Comparison of ENCODE assay signal across 38 cellular contexts in the genomic region with DNA sequence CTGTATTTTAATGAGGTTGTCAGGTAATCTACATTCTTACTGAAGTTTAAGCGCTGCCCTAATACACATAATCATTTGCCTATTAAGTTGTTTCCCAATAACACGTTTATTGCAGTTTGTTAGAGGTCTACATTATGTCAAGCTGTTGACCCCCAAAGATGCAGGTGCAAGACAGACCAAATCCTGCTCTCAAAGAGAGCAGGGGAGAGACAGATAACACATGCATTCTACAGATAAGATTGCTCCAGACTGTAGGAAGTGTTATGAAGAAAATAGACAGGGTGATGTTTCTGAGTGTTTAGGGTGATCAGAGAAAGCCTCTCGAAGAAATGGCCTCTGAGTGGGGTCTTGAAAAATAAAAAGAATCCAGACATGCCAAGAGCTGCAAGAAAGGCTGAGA.
"Had no signal": no experiment of that assay in that cellular context is flagged by ENCODE, and none has a peak within 500 bp of the region (broad histone marks: within the 10 kb centered on the region; RNA-seq: fewer than 3 reads in every experiment).

No MANE protein-coding gene starts in this region.

- ATAC-seq: activated CD8-positive, alpha-beta T cell treated with anti-CD3 and anti-CD28 coated beads for 36 hours; activated naive CD4-positive, alpha-beta T cell treated with anti-CD3 and anti-CD28 coated beads, Interleukin-2, amount 50 U/mL, for 72 hours; activated T-cell treated with anti-CD3 and anti-CD28 coated beads, Interleukin-2, amount 50 U/mL, for 4 hours; activated T-cell treated with anti-CD3 and anti-CD28 coated beads, Interleukin-2, amount 50 U/mL, for 72 hours; activated T-helper 17 cell treated with anti-CD3 and anti-CD28 coated beads, Interleukin-2, amount 50 U/mL, for 72 hours had no signal

- DNase-seq: activated B cell treated with CpG ODN at 0.5 μM for 24 hours; activated CD4-positive, alpha-beta memory T cell treated with anti-CD3 and anti-CD28 coated beads for 36 hours; activated CD4-positive, alpha-beta T cell treated with anti-CD3 and anti-CD28 coated beads for 4 hours; activated CD4-positive, alpha-beta T cell treated with anti-CD3 and anti-CD28 coated beads, Interleukin-2, amount 50 U/mL, for 1 hour; activated CD4-positive, alpha-beta T cell treated with anti-CD3 and anti-CD28 coated beads, Interleukin-2, amount 50 U/mL, for 4 hours; activated CD4-positive, CD25-positive, alpha-beta regulatory T cell treated with anti-CD3 and anti-CD28 coated beads, Interleukin-2, amount 50 U/mL, for 72 hours; activated CD8-positive, alpha-beta memory T cell treated with anti-CD3 and anti-CD28 coated beads, Interleukin-2, amount 50 U/mL, for 4 hours; activated CD8-positive, alpha-beta T cell treated with anti-CD3 and anti-CD28 coated beads for 36 hours; activated effector memory CD4-positive, alpha-beta T cell treated with anti-CD3 and anti-CD28 coated beads, Interleukin-2, amount 50 U/mL, for 16 hours; activated gamma-delta T cell treated with Interleukin-2 at 50 U/mL for 16 hours; activated naive CD4-positive, alpha-beta T cell; activated naive CD4-positive, alpha-beta T cell treated with anti-CD3 and anti-CD28 coated beads for 36 hours; activated naive CD4-positive, alpha-beta T cell treated with anti-CD3 and anti-CD28 coated beads, Interleukin-2, amount 50 U/mL, for 16 hours; activated naive CD8-positive, alpha-beta T cell treated with anti-CD3 and anti-CD28 coated beads for 36 hours; activated T-cell treated with anti-CD3 and anti-CD28 coated beads for 4 hours; activated T-cell treated with anti-CD3 and anti-CD28 coated beads, Interleukin-2, amount 50 U/mL, for 1 hour; activated T-cell treated with anti-CD3 and anti-CD28 coated beads, Interleukin-2, amount 50 U/mL, for 4 hours; activated T-cell treated with anti-CD3 and anti-CD28 coated beads, Interleukin-2, amount 50 U/mL, for 72 hours; adrenal gland; amniotic stem cell; aorta; caudate nucleus; cerebellar nuclear complex; T-helper 1 cell; T-helper 2 cell; T-helper 9 cell had no signal

- H3K36me3 Mint-ChIP-seq: activated CD4-positive, alpha-beta memory T cell treated with anti-CD3 and anti-CD28 coated beads for 36 hours; activated naive CD4-positive, alpha-beta T cell treated with anti-CD3 and anti-CD28 coated beads, Interleukin-2, amount 50 U/mL, for 72 hours; brain had no signal

- H3K27ac ChIP-seq: adrenal gland, cardiac muscle cell, VCaP had no signal

- H3K4me3 ChIP-seq: adrenal gland, cardiac muscle cell had no signal

- H3K27me3 ChIP-seq: adrenal gland, cardiac muscle cell had no signal

- FAIRE-seq: bronchial epithelial cell, TTC549 had no signal

- H3K9me3 ChIP-seq: adrenal gland had no signal

- H3K27ac Mint-ChIP-seq: activated B cell treated with CpG ODN at 0.5 μM for 24 hours; activated CD4-positive, alpha-beta memory T cell treated with anti-CD3 and anti-CD28 coated beads for 36 hours; activated CD4-positive, alpha-beta T cell treated with anti-CD3 and anti-CD28 coated beads, Interleukin-2, amount 10 ng/mL, durations not matched to agents 24 days and 14 days; activated CD8-positive, alpha-beta T cell treated with anti-CD3 and anti-CD28 coated beads for 36 hours; activated naive CD4-positive, alpha-beta T cell treated with anti-CD3 and anti-CD28 coated beads for 36 hours; activated naive CD8-positive, alpha-beta T cell treated with anti-CD3 and anti-CD28 coated beads for 36 hours; activated T-cell treated with anti-CD3 and anti-CD28 coated beads, Interleukin-2, amount 50 U/mL, for 72 hours; activated T-helper 1 cell treated with anti-CD3 and anti-CD28 coated beads, Interleukin-12 subunit alpha, Interleukin-12 subunit beta, Interleukin-2, Interleukin-4 antibody, amounts not matched to agents 30 ng/mL and 10 ng/mL and 1 ng/mL, durations not matched to agents 14 hours and 24 hours and 36 hours; activated T-helper 17 cell treated with anti-CD3 and anti-CD28 coated beads, Interleukin-2, amount 50 U/mL, for 72 hours; T-helper 1 cell treated with Interleukin-12 subunit alpha and Interleukin-12 subunit beta and Interleukin-4 antibody, amounts not matched to agents 30 μg/mL and 1 μg/mL, for 36 hours; T-helper 2 cell treated with Interferon-gamma antibody and Interleukin-4, amounts not matched to agents 5 μg/mL and 100 μg/mL, for 36 hours had no signal

- H3K4me3 Mint-ChIP-seq: activated B cell treated with CpG ODN at 0.5 μM for 24 hours; activated CD4-positive, alpha-beta memory T cell treated with anti-CD3 and anti-CD28 coated beads for 36 hours; activated CD4-positive, alpha-beta T cell treated with anti-CD3 and anti-CD28 coated beads, Interleukin-2, amount 10 ng/mL, durations not matched to agents 24 days and 14 days; activated CD8-positive, alpha-beta T cell treated with anti-CD3 and anti-CD28 coated beads for 36 hours; activated naive CD4-positive, alpha-beta T cell treated with anti-CD3 and anti-CD28 coated beads for 36 hours; activated naive CD8-positive, alpha-beta T cell treated with anti-CD3 and anti-CD28 coated beads for 36 hours; activated T-cell treated with anti-CD3 and anti-CD28 coated beads, Interleukin-2, amount 50 U/mL, for 4 hours; activated T-cell treated with anti-CD3 and anti-CD28 coated beads, Interleukin-2, amount 50 U/mL, for 72 hours; activated T-helper 1 cell treated with anti-CD3 and anti-CD28 coated beads, Interleukin-12 subunit alpha, Interleukin-12 subunit beta, Interleukin-2, Interleukin-4 antibody, amounts not matched to agents 30 ng/mL and 10 ng/mL and 1 ng/mL, durations not matched to agents 14 hours and 24 hours and 36 hours; activated T-helper 17 cell treated with anti-CD3 and anti-CD28 coated beads, Interleukin-2, amount 50 U/mL, for 72 hours; brain; central memory CD8-positive, alpha-beta T cell; T-helper 1 cell treated with Interleukin-12 subunit alpha and Interleukin-12 subunit beta and Interleukin-4 antibody, amounts not matched to agents 30 μg/mL and 1 μg/mL, for 36 hours; T-helper 2 cell treated with Interferon-gamma antibody and Interleukin-4, amounts not matched to agents 5 μg/mL and 100 μg/mL, for 36 hours had no signal

- H3K4me1 ChIP-seq: adrenal gland had no signal

- H3K9me3 Mint-ChIP-seq: T-helper 1 cell treated with Interleukin-12 subunit alpha and Interleukin-12 subunit beta and Interleukin-4 antibody, amounts not matched to agents 30 μg/mL and 1 μg/mL, for 36 hours had no signal

- H3K36me3 ChIP-seq: adrenal gland, cardiac muscle cell had no signal

- H3K27me3 Mint-ChIP-seq: activated B cell treated with CpG ODN at 0.5 μM for 24 hours; activated CD4-positive, alpha-beta memory T cell treated with anti-CD3 and anti-CD28 coated beads for 36 hours; activated CD4-positive, alpha-beta T cell treated with anti-CD3 and anti-CD28 coated beads, Interleukin-2, amount 10 ng/mL, durations not matched to agents 24 days and 14 days; activated naive CD8-positive, alpha-beta T cell treated with anti-CD3 and anti-CD28 coated beads for 36 hours; brain; central memory CD8-positive, alpha-beta T cell had no signal

- H3K4me1 Mint-ChIP-seq: activated B cell treated with CpG ODN at 0.5 μM for 24 hours; activated CD4-positive, alpha-beta T cell treated with anti-CD3 and anti-CD28 coated beads, Interleukin-2, amount 10 ng/mL, durations not matched to agents 24 days and 14 days; activated naive CD8-positive, alpha-beta T cell treated with anti-CD3 and anti-CD28 coated beads for 36 hours; activated T-helper 17 cell treated with anti-CD3 and anti-CD28 coated beads, Interleukin-2, amount 50 U/mL, for 72 hours; brain; central memory CD8-positive, alpha-beta T cell had no signal
